Comparison of ENCODE assay signal across 31 cellular contexts in genomic region chr4:164902608-164903007, GRCh38. TPM values are rescaled to one million over a fixed set of nuclear protein-coding genes. Genes with fewer than 3 reads are reported as not detected.
"Had no signal": no experiment of that assay in that cellular context is flagged by ENCODE, and none has a peak within 500 bp of the region (broad histone marks: within the 10 kb centered on the region; RNA-seq: fewer than 3 reads in every experiment).

No MANE protein-coding gene starts in this region.

- H3K36me3 Mint-ChIP-seq: immature natural killer cell; naive thymus-derived CD8-positive, alpha-beta T cell; neural progenitor cell had no signal

- H3K27ac ChIP-seq: left ventricle myocardium inferior, neural progenitor cell, ovary, right atrium auricular region, right lobe of liver, suprapubic skin, thoracic aorta, tibial artery, vagina had no signal

- H3K9me3 ChIP-seq: left ventricle myocardium inferior, mucosa of descending colon, ovary, right atrium auricular region, right lobe of liver, suprapubic skin, thoracic aorta, tibial artery, vagina had no signal

- H3K27ac Mint-ChIP-seq: immature natural killer cell, nephron had no signal

- H3K27me3 Mint-ChIP-seq: progenitor cell of endocrine pancreas had no signal

- H3K36me3 ChIP-seq: left ventricle myocardium inferior, neural progenitor cell, ovary, right atrium auricular region, right lobe of liver, suprapubic skin, thoracic aorta, tibial artery, vagina had no signal

- DNase-seq: head of caudate nucleus; hypothalamus; immature natural killer cell; left ventricle myocardium inferior; mesendoderm; midbrain; mucosa of descending colon; naive thymus-derived CD8-positive, alpha-beta T cell; ovary; right lobe of liver; stimulated activated CD4-positive, alpha-beta T cell treated with anti-CD3 and anti-CD28 coated beads, Interleukin-1b, Interleukin-23, amount 100 ng/mL, for 48 hours; stimulated activated CD4-positive, alpha-beta T cell treated with anti-CD3 and anti-CD28 coated beads, Interleukin-2, amount 100 ng/mL, for 48 hours; stimulated activated naive CD4-positive, alpha-beta T cell treated with Interleukin-2 at 50 U/mL for 16 hours; tibial artery; trophoblast cell had no signal

- H3K4me1 Mint-ChIP-seq: immature natural killer cell; naive thymus-derived CD8-positive, alpha-beta T cell; nephron had no signal

- ATAC-seq: mucosa of descending colon; naive thymus-derived CD8-positive, alpha-beta T cell had no signal

- H3K4me1 ChIP-seq: left ventricle myocardium inferior, neural progenitor cell, right atrium auricular region, right lobe of liver, suprapubic skin, tibial artery, vagina had no signal

- H3K9me3 Mint-ChIP-seq: naive thymus-derived CD8-positive, alpha-beta T cell; nephron had no signal

- H3K4me3 Mint-ChIP-seq: immature natural killer cell; naive thymus-derived CD8-positive, alpha-beta T cell; nephron; neural progenitor cell had no signal

- H3K4me3 ChIP-seq: left ventricle myocardium inferior, lung, mucosa of descending colon, neural progenitor cell, ovary, right atrium auricular region, right lobe of liver, smooth muscle cell, suprapubic skin, thoracic aorta, tibial artery, vagina had no signal

- H3K27me3 ChIP-seq: neural progenitor cell, ovary, right atrium auricular region, right lobe of liver, suprapubic skin, tibial artery, vagina had no signal

RNA-seq across cellular contexts. Expression of gene APELA, which starts 25.6 kb away (rescaled TPM):
- total RNA-seq: left ventricle myocardium inferior; lung; mucosa of descending colon; myocyte; naive thymus-derived CD8-positive, alpha-beta T cell; omental fat pad; pulmonary artery endothelial cell; renal cortical epithelial cell; right atrium auricular region; right lobe of liver; skeletal muscle tissue; subcutaneous adipose tissue; suprapubic skin; thoracic aorta; urinary bladder; vagina had no signal
- polyA plus RNA-seq: immature natural killer cell; naive thymus-derived CD8-positive, alpha-beta T cell; ovary; smooth muscle cell; urinary bladder had no signal
